In genomic region chr5:64462391-64462790, GRCh38 we compare ENCODE assay signal across 22 cellular contexts. TPM values are rescaled to one million over a fixed set of nuclear protein-coding genes. Genes with fewer than 3 reads are reported as not detected.
DNase-seq lines count a peak whose midpoint lies in the region; TF ChIP-seq lines count a peak whose summit lies in the region.
"Had no signal": no experiment of that assay in that cellular context is flagged by ENCODE, and none has a peak within 500 bp of the region (broad histone marks: within the 10 kb centered on the region; RNA-seq: fewer than 3 reads in every experiment).

No MANE protein-coding gene starts in this region.

- DNase-seq in DMS 273 (lab: John Stamatoyannopoulos, UW; ENCODE audit: unreplicated experiment), result peak; percentile 33
- peak; percentile 4 for DNase-seq in NCI-H2171 (lab: John Stamatoyannopoulos, UW)
- DNase-seq in NCI-H524 treated with DMSO at 0.1 percent for 48 hours (lab: John Stamatoyannopoulos, UW), result peak; percentile 33
- peak; percentile 8 for DNase-seq in inferior parietal cortex (ENCODE audit: extremely low spot score)
- no peak for DNase-seq in endodermal cell
- no peak for DNase-seq in COLO829 (ENCODE audit: low spot score)
- DNase-seq in SK-N-SH, result no peak
- no peak for DNase-seq in hypothalamus (lab: John Stamatoyannopoulos, UW)
- DNase-seq: ACHN; AML-193; BE2C; Caco-2; CD4-positive, alpha-beta T cell; DMS53; DMS79 treated with DMSO at 0.1 percent for 48 hours; GM23248; H7; HCEC 1CT had no signal

- H3K36me3 ChIP-seq in endodermal cell (ENCODE audit: control insufficient read depth, insufficient read depth, low read length) (no peaks in the 10 kb centered on the region), SK-N-SH (replicated peaks in 1 of 2; ENCODE audit: control insufficient read depth in 1 of 2, insufficient read depth in 2 of 2, low read length in 1 of 2) (no peaks in the 10 kb centered on the region)
- H3K36me3 ChIP-seq: BE2C; BLaER1 treated with 17β-estradiol and CSF1 and Interleukin-3, amounts not matched to agents 10 nM and 100 nM had no signal

- no peaks in the 10 kb centered on the region for H3K79me2 ChIP-seq in SK-N-SH (ENCODE audit: insufficient read depth)

- no peaks in the 10 kb centered on the region for H3K4me1 Mint-ChIP-seq in endodermal cell
- H3K4me1 Mint-ChIP-seq: CD14-positive monocyte had no signal

- whole genome bisulfite sequencing in endodermal cell (ENCODE audit: insufficient coverage in 1 of 2, insufficient read length in 1 of 2), 2 experiments, result 90 to 100% methylated on average over 1 to 3 of the region's 4 CpGs
- WGBS in SK-N-SH (ENCODE audit: low lambda C conversion rate), result 7% methylated on average over 4 of the region's 4 CpGs

- no peaks in the 10 kb centered on the region for H4K20me1 ChIP-seq in SK-N-SH (ENCODE audit: insufficient read depth)
- H4K20me1 ChIP-seq: BLaER1 treated with 17β-estradiol and CSF1 and Interleukin-3, amounts not matched to agents 10 nM and 100 nM had no signal

- CTCF ChIA-PET in SK-N-SH (lab: Yijun Ruan, JAX), result no interaction called here

- POLR2A ChIA-PET in SK-N-SH (lab: Yijun Ruan, JAX), result no interaction called here

- H3K4me3 ChIP-seq in endodermal cell (ENCODE audit: low read length) (no peak overlapping the region), SK-N-SH (ENCODE audit: low read depth in 2 of 2, low read length in 1 of 2) (no peak overlapping the region)
- H3K4me3 ChIP-seq: BLaER1 treated with 17β-estradiol and CSF1 and Interleukin-3, amounts not matched to agents 10 nM and 100 nM; GM23248 had no signal

- TF ChIP-seq EP300 in SK-N-SH (IDR thresholded peaks at IDR 0.05; ENCODE audit: borderline replicate concordance in 1 of 2, low read depth in 1 of 2, low read length in 1 of 2), result no peak

- TF ChIP-seq RAD21 in SK-N-SH (IDR thresholded peaks at IDR 0.05; ENCODE audit: low read length), result no peak

- H3K9me2 ChIP-seq in SK-N-SH, result 0 out of 2 replicates have a peak, but pooled peaks cover 3% of the 10 kb centered on the region

- H3K36me3 Mint-ChIP-seq in endodermal cell (ENCODE audit: low read depth), result no peaks in the 10 kb centered on the region
- H3K36me3 Mint-ChIP-seq: CD14-positive monocyte had no signal

- H3K27me3 ChIP-seq in endodermal cell (ENCODE audit: control insufficient read depth, insufficient read depth, low read length, poor library complexity, severe bottlenecking), result no peaks in the 10 kb centered on the region
- no peaks in the 10 kb centered on the region for H3K27me3 ChIP-seq in SK-N-SH (ENCODE audit: insufficient read depth)
- H3K27me3 ChIP-seq: BE2C; BLaER1 treated with 17β-estradiol and CSF1 and Interleukin-3, amounts not matched to agents 10 nM and 100 nM had no signal

- no peak for TF ChIP-seq CTCF in endodermal cell (conservative IDR thresholded peaks at IDR 0.05)
- no peak for TF ChIP-seq CTCF in SK-N-SH (IDR thresholded peaks at IDR 0.05)

- H2AFZ ChIP-seq in SK-N-SH (ENCODE audit: low read depth), result no peak overlapping the region
- H2AFZ ChIP-seq: GM23248 had no signal

- H3K9ac ChIP-seq in endodermal cell (ENCODE audit: extremely low read depth, low read length, poor library complexity, severe bottlenecking) (no peak overlapping the region), SK-N-SH (no peak overlapping the region)
- H3K9ac ChIP-seq: BLaER1 treated with 17β-estradiol and CSF1 and Interleukin-3, amounts not matched to agents 10 nM and 100 nM; GM23248 had no signal

- no peak overlapping the region for H3K4me3 Mint-ChIP-seq in endodermal cell
- H3K4me3 Mint-ChIP-seq: CD14-positive monocyte; CD4-positive, alpha-beta T cell had no signal

- H3K9me3 ChIP-seq in endodermal cell (ENCODE audit: control insufficient read depth, low read length), result peaks cover 4% of the 10 kb centered on the region
- H3K9me3 ChIP-seq in SK-N-SH, result no peaks in the 10 kb centered on the region
- H3K9me3 ChIP-seq: BE2C, Caco-2 had no signal

- H3K27ac ChIP-seq in endodermal cell (ENCODE audit: low read depth, low read length) (no peak overlapping the region), SK-N-SH (ENCODE audit: low read depth in 2 of 2, low read length in 1 of 2) (no peak overlapping the region)
- H3K27ac ChIP-seq: 22Rv1; BLaER1 treated with 17β-estradiol and CSF1 and Interleukin-3, amounts not matched to agents 10 nM and 100 nM; GM23248 had no signal

- H3F3A ChIP-seq in SK-N-SH (replicated peaks; ENCODE audit: insufficient read depth), result no peaks in the 10 kb centered on the region

- H3K4me1 ChIP-seq in endodermal cell (ENCODE audit: control insufficient read depth, insufficient read depth, low read length) (no peaks in the 10 kb centered on the region), SK-N-SH (ENCODE audit: control insufficient read depth in 1 of 2, insufficient read depth in 2 of 2, low read depth in 1 of 2, low read length in 1 of 2) (no peaks in the 10 kb centered on the region)
- H3K4me1 ChIP-seq: BE2C, Caco-2 had no signal

- no peak overlapping the region for H3K27ac Mint-ChIP-seq in endodermal cell
- H3K27ac Mint-ChIP-seq: CD14-positive monocyte; CD4-positive, alpha-beta T cell had no signal

- peaks cover 15% of the 10 kb centered on the region for H3K9me3 Mint-ChIP-seq in endodermal cell

- H3K4me2 ChIP-seq in SK-N-SH, result no peak overlapping the region
- H3K4me2 ChIP-seq: BLaER1 treated with 17β-estradiol and CSF1 and Interleukin-3, amounts not matched to agents 10 nM and 100 nM had no signal

- H3K27me3 Mint-ChIP-seq in endodermal cell (ENCODE audit: insufficient read depth), result peaks cover 3% of the 10 kb centered on the region
- H3K27me3 Mint-ChIP-seq: CD4-positive, alpha-beta T cell had no signal

TF ChIP-seq in SK-N-SH, 30 proteins besides CTCF, POLR2A, EP300 and RAD21 (continues in another document):
- TF ChIP-seq MAX (IDR thresholded peaks at IDR 0.05; ENCODE audit: low read depth) (no peak), PBX3 (IDR thresholded peaks at IDR 0.05) (no peak), TEAD4 (IDR thresholded peaks at IDR 0.05; ENCODE audit: borderline replicate concordance, insufficient read depth) (no peak), REST (IDR thresholded peaks at IDR 0.05; ENCODE audit: low read depth, low read length) (no peak), TCF12 (IDR thresholded peaks at IDR 0.05) (no peak), ZBTB33 (IDR thresholded peaks at IDR 0.05; ENCODE audit: borderline replicate concordance, low read depth) (no peak)

RNA-seq across cellular contexts. Expression of gene RGS7BP, which starts 43.4 kb away (rescaled TPM):
- total RNA-seq in endodermal cell, result 1 to 10 TPM; 1.5 to 2.3 TPM
- 0.53 TPM for polyA plus RNA-seq in endodermal cell (2013, experiment 1 of 2)
- polyA plus RNA-seq in endodermal cell (2013, experiment 2 of 2), result 0.54 TPM
- not detected in 2 replicates for polyA plus RNA-seq in SK-N-SH (2012; rRNA removed)
- not detected in 2 replicates for polyA plus RNA-seq in SK-N-SH (2012; cell fraction: cytosol; rRNA removed)
- polyA plus RNA-seq in SK-N-SH (2012; cell fraction: nucleus; rRNA removed), result not detected in 2 replicates
- total RNA-seq: Caco-2; CD4-positive, alpha-beta T cell; Daoy had no signal
- polyA plus RNA-seq: CD14-positive monocyte, GM23248 had no signal

Comparison
In these comparisons a context has a peak if more than half of its experiments do, and no peak if none do; other contexts are left out.
1. DNase-seq: peak in DMS 273 (single experiment), NCI-H2171 (single experiment), NCI-H524 treated with DMSO at 0.1 percent for 48 hours (single experiment) and inferior parietal cortex (single experiment); none in endodermal cell (single experiment), COLO829 (single experiment), SK-N-SH (single experiment) and hypothalamus (0 of 51).